8 cellular contexts compared by ENCODE assay signal in genomic region chr13:29362849-29363604, GRCh38.
A peak's percentile ranks its signal among the peaks of the same experiment; 100 is the strongest.
DNase-seq lines count a peak whose midpoint lies in the region; ATAC-seq, FAIRE-seq and TF ChIP-seq lines count a peak whose summit lies in the region.

No MANE protein-coding gene starts in this region.

- no peaks in the 10 kb centered on the region for H3F3A ChIP-seq in SK-N-SH (replicated peaks; ENCODE audit: insufficient read depth)

- no peak overlapping the region for H2AFZ ChIP-seq in SK-N-SH (ENCODE audit: low read depth)

- H3K9me3 ChIP-seq in SK-N-SH (no peaks in the 10 kb centered on the region), kidney (ENCODE audit: control insufficient read depth in 1 of 2, low read length in 2 of 2) (no peaks in the 10 kb centered on the region)

- H3K9me2 ChIP-seq in SK-N-SH: no peaks in the 10 kb centered on the region

- no peak overlapping the region for H3K9ac ChIP-seq in SK-N-SH
- H3K9ac ChIP-seq in kidney (ENCODE audit: low read length in 2 of 2): no peak overlapping the region

- ATAC-seq in GM21717 (IDR thresholded peaks at IDR 0.05; ENCODE audit: unreplicated experiment): peak; percentile 88

- DNase-seq in NCI-H1092 treated with DMSO at 0.1 percent for 48 hours (lab: John Stamatoyannopoulos, UW): peak; percentile 11
- no peak for DNase-seq in NCI-H1092 (lab: John Stamatoyannopoulos, UW)
- peak; percentile 29 to 37 for DNase-seq in Kasumi-1 (lab: John Stamatoyannopoulos, UW)
- peak; percentile 79 for DNase-seq in SK-N-SH
- DNase-seq in bronchial epithelial cell (ENCODE audit: low read depth): peak; percentile 52
- no peak for DNase-seq in kidney
- peak; percentile 2 to 32 (median 15) for DNase-seq in stimulated activated CD4-positive, alpha-beta T cell treated with anti-CD3 and anti-CD28 coated beads, TNF-alpha, amount 100 ng/mL, for 48 hours (ENCODE audit: low read depth in 3 of 3)

- no peak for TF ChIP-seq EP300 in SK-N-SH (IDR thresholded peaks at IDR 0.05; ENCODE audit: borderline replicate concordance in 1 of 2, low read depth in 1 of 2, low read length in 1 of 2)

- POLR2A ChIA-PET in SK-N-SH (lab: Yijun Ruan, JAX): no interaction called here

- TF ChIP-seq RAD21 in SK-N-SH (IDR thresholded peaks at IDR 0.05; ENCODE audit: low read length): peak; percentile 80

- H3K36me3 ChIP-seq in SK-N-SH (replicated peaks in 1 of 2; ENCODE audit: control insufficient read depth in 1 of 2, insufficient read depth in 2 of 2, low read length in 1 of 2): no peaks in the 10 kb centered on the region
- no peaks in the 10 kb centered on the region for H3K36me3 ChIP-seq in bronchial epithelial cell (ENCODE audit: control insufficient read depth, insufficient read depth, low read length)
- H3K36me3 ChIP-seq in kidney (ENCODE audit: control insufficient read depth in 1 of 2, insufficient read depth in 2 of 2, low read length in 2 of 2): no peaks in the 10 kb centered on the region

- WGBS in SK-N-SH (ENCODE audit: low lambda C conversion rate): 0% methylated on average over 6 of the region's 6 CpGs

- intact Hi-C loops in kidney (cut with DNase I): no loop called here

- H3K79me2 ChIP-seq in SK-N-SH (ENCODE audit: insufficient read depth): no peaks in the 10 kb centered on the region

- H4K20me1 ChIP-seq in SK-N-SH (ENCODE audit: insufficient read depth): no peaks in the 10 kb centered on the region

- CTCF ChIA-PET in SK-N-SH (lab: Yijun Ruan, JAX): interaction anchor here (0.9 to 2.1 kb wide), 9 partner anchors 9 to 543 kb away, joined by 3 to 14 read pairs (median 4); partner anchors contain the start of gene MTUS2

- TF ChIP-seq CTCF in SK-N-SH (IDR thresholded peaks at IDR 0.05): peak; percentile 86
- TF ChIP-seq CTCF in bronchial epithelial cell (IDR thresholded peaks at IDR 0.05; ENCODE audit: insufficient read depth, low read length, severe bottlenecking): peak; percentile 88
- peak; percentile 81 for TF ChIP-seq CTCF in kidney (IDR thresholded peaks at IDR 0.05; ENCODE audit: borderline replicate concordance, extremely low read depth, insufficient read depth)

- H3K4me3 ChIP-seq in SK-N-SH (ENCODE audit: low read depth in 2 of 2, low read length in 1 of 2) (peak overlapping the region in 1 of 2 experiments; percentile 43; a peak in 1 of 4 replicates), bronchial epithelial cell (ENCODE audit: low read depth, low read length) (no peak overlapping the region), kidney (ENCODE audit: low read length in 2 of 2) (no peak overlapping the region)

- H3K27ac ChIP-seq in SK-N-SH (ENCODE audit: low read depth in 2 of 2, low read length in 1 of 2) (no peak overlapping the region), kidney (ENCODE audit: low read depth in 2 of 2, low read length in 2 of 2) (no peak overlapping the region)

- H3K4me1 ChIP-seq in SK-N-SH (ENCODE audit: control insufficient read depth in 1 of 2, insufficient read depth in 2 of 2, low read depth in 1 of 2, low read length in 1 of 2): peaks cover 0 to 3% of the 10 kb centered on the region in 2 experiments; a peak in 1 of 4 replicates
- H3K4me1 ChIP-seq in kidney (ENCODE audit: control insufficient read depth in 1 of 2, insufficient read depth in 1 of 2, low read depth in 1 of 2, low read length in 2 of 2): no peaks in the 10 kb centered on the region

- peaks cover 40% of the 10 kb centered on the region; the same call in 1 of the 2 replicates for H3K27me3 ChIP-seq in SK-N-SH (ENCODE audit: insufficient read depth)
- no peaks in the 10 kb centered on the region for H3K27me3 ChIP-seq in bronchial epithelial cell (ENCODE audit: control insufficient read depth, insufficient read depth, low read length)

- FAIRE-seq in bronchial epithelial cell (lab: Jason Lieb, UNC): no peak
- peak; percentile 6 for FAIRE-seq in kidney (lab: Jason Lieb, UNC)

- peak overlapping the region; percentile 57; the same call in 1 of the 2 replicates for H3K4me2 ChIP-seq in SK-N-SH

TF ChIP-seq in SK-N-SH, 30 proteins besides CTCF, POLR2A, EP300 and RAD21:
- peak; percentile 77 for TF ChIP-seq SMC3 (IDR thresholded peaks at IDR 0.05; ENCODE audit: low read depth, low read length)
- TF ChIP-seq FOSL2 (IDR thresholded peaks at IDR 0.05; ENCODE audit: borderline replicate concordance, low read depth): no peak
- no peak for TF ChIP-seq FOXM1 (IDR thresholded peaks at IDR 0.05; ENCODE audit: low read depth)
- no peak for TF ChIP-seq YY1 (IDR thresholded peaks at IDR 0.05; ENCODE audit: low read depth)
- no peak for TF ChIP-seq NRF1 (IDR thresholded peaks at IDR 0.05; ENCODE audit: low read depth, low read length)

Comparison
In these comparisons a context has a peak if more than half of its experiments do, and no peak if none do; other contexts are left out.
1. DNase-seq: peak in NCI-H1092 treated with DMSO at 0.1 percent for 48 hours (single experiment), Kasumi-1 (2 of 2), SK-N-SH (single experiment), bronchial epithelial cell (single experiment) and stimulated activated CD4-positive, alpha-beta T cell treated with anti-CD3 and anti-CD28 coated beads, TNF-alpha, amount 100 ng/mL, for 48 hours (3 of 3); none in NCI-H1092 (single experiment) and kidney (single experiment).
2. Peak in every context shown above with its lines, with median percentiles within 50 percentile points of each other: CTCF ChIP-seq.